In genomic region chr3:152430223-152431002, GRCh38 we compare ENCODE assay signal across 12 cellular contexts.
A peak's percentile ranks its signal among the peaks of the same experiment; 100 is the strongest.
DNase-seq lines count a peak whose midpoint lies in the region; ATAC-seq and TF ChIP-seq lines count a peak whose summit lies in the region.
"Had no signal": no experiment of that assay in that cellular context is flagged by ENCODE, and none has a peak within 500 bp of the region (broad histone marks: within the 10 kb centered on the region; RNA-seq: fewer than 3 reads in every experiment).

No MANE protein-coding gene starts in this region.

- H3K27ac Mint-ChIP-seq in activated T-helper 2 cell treated with anti-CD3 and anti-CD28 coated beads, Interferon-gamma antibody, Interleukin-2, Interleukin-4, amounts not matched to agents 10 μg/mL and 5 μg/mL and 100 μg/mL, durations not matched to agents 14 hours and 24 hours and 36 hours: peak overlapping the region; percentile 30

- peaks cover 62% of the 10 kb centered on the region for H3K36me3 Mint-ChIP-seq in activated T-helper 2 cell treated with anti-CD3 and anti-CD28 coated beads, Interferon-gamma antibody, Interleukin-2, Interleukin-4, amounts not matched to agents 10 μg/mL and 5 μg/mL and 100 μg/mL, durations not matched to agents 14 hours and 24 hours and 36 hours (ENCODE audit: low read depth)

- no peak overlapping the region for H2AK5ac ChIP-seq in mesendoderm (ENCODE audit: low read length)

- no peaks in the 10 kb centered on the region for H3K27me3 Mint-ChIP-seq in activated T-helper 2 cell treated with anti-CD3 and anti-CD28 coated beads, Interferon-gamma antibody, Interleukin-2, Interleukin-4, amounts not matched to agents 10 μg/mL and 5 μg/mL and 100 μg/mL, durations not matched to agents 14 hours and 24 hours and 36 hours (ENCODE audit: low read depth)

- no peak overlapping the region for H2BK120ac ChIP-seq in mesendoderm (ENCODE audit: low read depth, low read length)

- no peak overlapping the region for H2BK15ac ChIP-seq in mesendoderm (replicated peaks; ENCODE audit: low read depth)

- intact Hi-C loops in activated T-helper 2 cell treated with anti-CD3 and anti-CD28 coated beads, Interferon-gamma antibody, Interleukin-2, Interleukin-4, amounts not matched to agents 10 μg/mL and 5 μg/mL and 100 μg/mL, durations not matched to agents 14 hours and 24 hours and 36 hours (cut with micrococcal nuclease): no loop called here

- H3K4me1 ChIP-seq in mesendoderm (ENCODE audit: control insufficient read depth, low read depth, low read length): no peaks in the 10 kb centered on the region

- no peaks in the 10 kb centered on the region for H3K36me3 ChIP-seq in mesendoderm (ENCODE audit: control insufficient read depth, insufficient read depth, low read length)

- no peak overlapping the region for H3K4me3 ChIP-seq in AG10803 (ENCODE audit: low read length)
- no peak overlapping the region for H3K4me3 ChIP-seq in mesendoderm (ENCODE audit: low read length)
- H3K4me3 ChIP-seq: mucosa of descending colon, sigmoid colon had no signal

- H3K9me3 Mint-ChIP-seq in activated T-helper 2 cell treated with anti-CD3 and anti-CD28 coated beads, Interferon-gamma antibody, Interleukin-2, Interleukin-4, amounts not matched to agents 10 μg/mL and 5 μg/mL and 100 μg/mL, durations not matched to agents 14 hours and 24 hours and 36 hours: peaks cover 15% of the 10 kb centered on the region

- H3K79me1 ChIP-seq in mesendoderm (ENCODE audit: low read length): no peaks in the 10 kb centered on the region

- no peak overlapping the region for H3K4me3 Mint-ChIP-seq in activated T-helper 2 cell treated with anti-CD3 and anti-CD28 coated beads, Interferon-gamma antibody, Interleukin-2, Interleukin-4, amounts not matched to agents 10 μg/mL and 5 μg/mL and 100 μg/mL, durations not matched to agents 14 hours and 24 hours and 36 hours (ENCODE audit: low read depth)

- H3K4me2 ChIP-seq in mesendoderm (ENCODE audit: low read length): no peak overlapping the region

- no peak overlapping the region for H3K9ac ChIP-seq in mesendoderm (ENCODE audit: low read length)

- no peak overlapping the region for H2BK5ac ChIP-seq in mesendoderm (ENCODE audit: low read length)

- DNase-seq in AG10803 (ENCODE audit: low read depth) (peak; percentile 28), DMS79 (lab: John Stamatoyannopoulos, UW) (peak; percentile 44), mesendoderm (peak; percentile 38), GOT3 (lab: John Stamatoyannopoulos, UW) (no peak)
- no peak for DNase-seq in activated T-helper 2 cell treated with anti-CD3 and anti-CD28 coated beads, Interferon-gamma antibody, Interleukin-2, Interleukin-4, amounts not matched to agents 10 μg/mL and 5 μg/mL and 100 μg/mL, durations not matched to agents 14 hours and 24 hours and 36 hours (ENCODE audit: low spot score)
- DNase-seq in stimulated activated CD4-positive, alpha-beta T cell treated with anti-CD3 and anti-CD28 coated beads, Interleukin-2, amount 100 ng/mL, for 48 hours: no peak
- DNase-seq: activated CD4-positive, CD25-positive, alpha-beta regulatory T cell treated with anti-CD3 and anti-CD28 coated beads, Interleukin-2, amount 50 U/mL, for 72 hours; H7; mucosa of descending colon; sigmoid colon had no signal

- no peak overlapping the region for H4K8ac ChIP-seq in mesendoderm (ENCODE audit: low read depth, low read length)

- no peak overlapping the region for H3K56ac ChIP-seq in mesendoderm (ENCODE audit: low read length)

- TF ChIP-seq CTCF in AG10803 (conservative IDR thresholded peaks at IDR 0.05; ENCODE audit: low read length): no peak

- no peaks in the 10 kb centered on the region for H3K79me2 ChIP-seq in mesendoderm (ENCODE audit: control insufficient read depth, insufficient read depth, low read length)

- H3K4me1 Mint-ChIP-seq in activated T-helper 2 cell treated with anti-CD3 and anti-CD28 coated beads, Interferon-gamma antibody, Interleukin-2, Interleukin-4, amounts not matched to agents 10 μg/mL and 5 μg/mL and 100 μg/mL, durations not matched to agents 14 hours and 24 hours and 36 hours (ENCODE audit: low read depth): peaks cover 32% of the 10 kb centered on the region

- no CpG with 5 or more reads among the region's 2 CpGs for WGBS in mesendoderm (ENCODE audit: extremely low coverage, insufficient coverage, low lambda C conversion rate)

- H4K5ac ChIP-seq in mesendoderm (ENCODE audit: low read length): no peak overlapping the region

- no peak for ATAC-seq in GM18520 (IDR thresholded peaks at IDR 0.05; ENCODE audit: unreplicated experiment)
- no peak for ATAC-seq in GM18858 (IDR thresholded peaks at IDR 0.05; ENCODE audit: unreplicated experiment)
- ATAC-seq: mucosa of descending colon had no signal

- H3K18ac ChIP-seq in mesendoderm (ENCODE audit: low read length): no peak overlapping the region

- no peak overlapping the region for H3K23ac ChIP-seq in mesendoderm (ENCODE audit: low read length)

- no peaks in the 10 kb centered on the region for H3K27me3 ChIP-seq in mesendoderm (ENCODE audit: insufficient read depth, low read length, poor library complexity)
- H3K27me3 ChIP-seq: sigmoid colon had no signal

- no peak overlapping the region for H3K27ac ChIP-seq in mesendoderm (ENCODE audit: low read depth, low read length)

- no peak overlapping the region for H3K4ac ChIP-seq in mesendoderm (ENCODE audit: low read depth, low read length)

Comparison
In these comparisons a context has a peak if more than half of its experiments do, and no peak if none do; other contexts are left out.
1. DNase-seq: peak in AG10803 (single experiment), DMS79 (single experiment) and mesendoderm (single experiment); none in activated T-helper 2 cell treated with anti-CD3 and anti-CD28 coated beads, Interferon-gamma antibody, Interleukin-2, Interleukin-4, amounts not matched to agents 10 μg/mL and 5 μg/mL and 100 μg/mL, durations not matched to agents 14 hours and 24 hours and 36 hours (single experiment), stimulated activated CD4-positive, alpha-beta T cell treated with anti-CD3 and anti-CD28 coated beads, Interleukin-2, amount 100 ng/mL, for 48 hours (0 of 2) and GOT3 (single experiment).